Comparison of ENCODE assay signal across 8 cellular contexts in the genomic region with DNA sequence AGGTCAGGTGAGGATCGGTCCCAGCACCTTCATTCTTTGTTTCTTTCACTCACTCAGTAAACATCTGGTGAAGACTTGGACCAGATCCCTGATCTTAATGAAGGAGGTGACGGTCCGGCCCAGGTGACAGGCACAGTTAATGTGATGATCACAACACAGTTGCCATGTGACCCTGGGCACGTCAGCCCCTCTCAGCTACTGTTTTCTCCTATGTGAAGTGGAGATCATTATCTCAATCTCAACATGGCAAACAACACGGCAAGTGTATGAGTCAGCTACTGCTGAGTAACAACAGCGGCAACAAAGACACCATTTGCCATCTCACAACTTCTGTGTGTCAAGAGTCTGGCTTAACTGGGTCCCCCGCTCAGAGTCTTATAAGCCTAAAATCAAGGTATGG.
DNase-seq lines count a peak whose midpoint lies in the region; ATAC-seq and TF ChIP-seq lines count a peak whose summit lies in the region.

No MANE protein-coding gene starts in this region.

- no peaks in the 10 kb centered on the region for H3K79me2 ChIP-seq in PC-3 (ENCODE audit: low read length)

- H3K36me3 ChIP-seq in PC-3 (ENCODE audit: low read depth, low read length) (no peaks in the 10 kb centered on the region), skeletal muscle tissue (ENCODE audit: control insufficient read depth in 3 of 3, insufficient read depth in 3 of 3, low read length in 3 of 3) (no peaks in the 10 kb centered on the region)

- no peaks in the 10 kb centered on the region for H4K20me1 ChIP-seq in PC-3 (ENCODE audit: low read length)

- H3K27ac ChIP-seq in PC-3 (ENCODE audit: low read length) (peak overlapping the region; percentile 92), epithelial cell of prostate (peak overlapping the region; percentile 93), skeletal muscle tissue (ENCODE audit: low read depth, low read length) (peak overlapping the region; percentile 75)

- no peaks in the 10 kb centered on the region for H3K9me3 ChIP-seq in PC-3 (ENCODE audit: low read length)
- H3K9me3 ChIP-seq in skeletal muscle tissue (ENCODE audit: control insufficient read depth in 3 of 3, low read length in 3 of 3): peaks cover 0 to 12% (median 4%) of the 10 kb centered on the region in 3 donors

- no peak overlapping the region for H2AFZ ChIP-seq in PC-3 (ENCODE audit: low read length)

- POLR2A ChIA-PET in PC-3 (lab: Charles Lee; ENCODE audit: unreplicated experiment): interaction anchor here (0.9 kb wide), 1 partner anchor 17 kb away, joined by 3 read pairs; no protein-coding TSS in a partner anchor

- no peaks in the 10 kb centered on the region for H3F3A ChIP-seq in PC-3 (ENCODE audit: low read length, unreplicated experiment)

- intact Hi-C loops in PC-3 (cut with micrococcal nuclease): no loop called here

- no peaks in the 10 kb centered on the region for H3K9me2 ChIP-seq in PC-3 (replicated peaks; ENCODE audit: low read length)

- H3K4me1 ChIP-seq in PC-3 (ENCODE audit: insufficient read depth, low read length): peaks cover 17% of the 10 kb centered on the region
- H3K4me1 ChIP-seq in skeletal muscle tissue (ENCODE audit: control insufficient read depth in 3 of 3, insufficient read depth in 3 of 3, low read length in 3 of 3): peaks cover 11 to 24% (median 22%) of the 10 kb centered on the region in 3 donors

- DNase-seq in EH (ENCODE audit: low read depth): peak; percentile 40
- DNase-seq in PC-3: peak; percentile 60
- DNase-seq in epithelial cell of prostate (ENCODE audit: low read depth, low spot score): peak; percentile 62
- DNase-seq in NCI-H1092 treated with DMSO at 0.1 percent for 48 hours (lab: John Stamatoyannopoulos, UW): no peak
- no peak for DNase-seq in foreskin melanocyte
- DNase-seq in NAMALWA (ENCODE audit: low spot score): no peak
- DNase-seq in NCI-H128 (lab: John Stamatoyannopoulos, UW; ENCODE audit: unreplicated experiment): no peak

- H3K9ac ChIP-seq in PC-3 (ENCODE audit: low read length) (peak overlapping the region; percentile 51), skeletal muscle tissue (ENCODE audit: low read depth in 1 of 3, low read length in 3 of 3) (peak overlapping the region in 1 of 3 donors; percentile 50)

- peak overlapping the region; percentile 40 for H3K4me2 ChIP-seq in PC-3 (ENCODE audit: low read length)

- no peak for TF ChIP-seq CTCF in PC-3 (conservative IDR thresholded peaks at IDR 0.05; ENCODE audit: low read depth, low read length)

- H3K27me3 ChIP-seq in PC-3 (ENCODE audit: low read length) (no peaks in the 10 kb centered on the region), skeletal muscle tissue (ENCODE audit: control insufficient read depth in 3 of 3, insufficient read depth in 3 of 3, low read length in 3 of 3) (no peaks in the 10 kb centered on the region)

- peak; percentile 5; the same call in 1 of the 2 replicates for ATAC-seq in PC-3

- H3K4me3 ChIP-seq in PC-3 (ENCODE audit: low read length): no peak overlapping the region
- H3K4me3 ChIP-seq in skeletal muscle tissue (ENCODE audit: low read length in 3 of 3): peak overlapping the region in 1 of 3 donors; percentile 35

- no TSS peak for BruUV-seq in PC-3 (replicated peaks; lab: Mats Ljungman, UMichigan)

- CTCF ChIA-PET in PC-3 (lab: Charles Lee): interaction anchor here (0.5 to 1.0 kb wide), 5 partner anchors 9 to 150 kb away, joined by 3 to 5 read pairs (median 4); no protein-coding TSS in a partner anchor

Comparison
In these comparisons a context has a peak if more than half of its experiments do, and no peak if none do; other contexts are left out.
1. DNase-seq: peak in EH (single experiment), PC-3 (single experiment) and epithelial cell of prostate (single experiment); none in NCI-H1092 treated with DMSO at 0.1 percent for 48 hours (single experiment), foreskin melanocyte (single experiment), NAMALWA (single experiment) and NCI-H128 (single experiment).
2. Peak in every context shown above with its lines, with median percentiles within 50 percentile points of each other: H3K27ac ChIP-seq.